8 cellular contexts compared by ENCODE assay signal in the genomic region with DNA sequence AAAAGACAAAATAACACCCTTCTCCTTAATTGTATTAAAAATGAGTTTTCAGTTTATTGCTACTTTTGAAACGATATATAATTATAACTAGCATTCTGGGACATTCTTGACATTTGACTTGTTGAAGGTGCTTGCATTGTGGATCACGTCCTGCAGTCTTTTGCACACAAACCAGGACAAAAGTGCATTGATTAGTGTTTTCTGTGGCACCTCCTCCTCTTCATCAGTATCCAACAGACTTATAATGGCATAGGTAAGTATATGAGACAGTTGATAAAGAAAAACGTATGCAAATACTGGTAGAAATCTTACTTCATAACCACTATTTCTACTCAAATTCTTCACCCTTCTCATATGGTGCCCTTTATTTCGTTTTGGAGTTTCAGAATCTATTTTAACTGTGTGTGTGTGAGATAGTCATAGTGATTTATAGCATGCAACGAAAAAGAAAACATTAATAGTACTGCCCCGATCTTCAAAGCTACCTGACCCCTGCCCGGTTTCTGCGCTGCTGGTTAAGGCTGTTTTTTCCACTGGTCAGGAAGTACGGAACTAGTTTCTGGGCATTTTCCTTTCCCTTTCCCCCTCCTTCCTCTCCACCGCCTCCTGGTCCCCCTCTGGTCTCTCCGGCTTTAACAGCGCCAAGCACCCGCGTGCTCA. TPM values are rescaled to one million over a fixed set of nuclear protein-coding genes. Genes with fewer than 3 reads are reported as not detected.
A peak's percentile ranks its signal among the peaks of the same experiment; 100 is the strongest.
DNase-seq lines count a peak whose midpoint lies in the region; ATAC-seq and TF ChIP-seq lines count a peak whose summit lies in the region.

No MANE protein-coding gene starts in this region.

- no peak for TF ChIP-seq CTCF in dorsolateral prefrontal cortex (IDR thresholded peaks at IDR 0.05 in 54 of 56, conservative IDR thresholded peaks at IDR 0.05 in 2 of 56; ENCODE audit: low read depth in 1 of 56, partially characterized antibody in 56 of 56)
- TF ChIP-seq CTCF in natural killer cell (IDR thresholded peaks at IDR 0.05), result no peak

- no peaks in the 10 kb centered on the region for H3K36me3 Mint-ChIP-seq in natural killer cell

- H3K27ac Mint-ChIP-seq in natural killer cell, result peak overlapping the region; percentile 93 to 98

- intact Hi-C loops in dorsolateral prefrontal cortex (cut with DNase I) (loop anchor here (5.0 to 10.0 kb wide), 4 partner anchors 128 to 642 kb away; no protein-coding TSS in a partner anchor), natural killer cell (cut with micrococcal nuclease) (loop anchor here (5.0 kb wide), 1 partner anchor 125 kb away; no protein-coding TSS in a partner anchor)

- no peaks in the 10 kb centered on the region for H3K9me3 ChIP-seq in MG63

- peak overlapping the region; percentile 72 for H3K4me3 ChIP-seq in MG63
- H3K4me3 ChIP-seq in dorsolateral prefrontal cortex, result peak overlapping the region; percentile 64 to 99 (median 94)

- H3K4me3 Mint-ChIP-seq in natural killer cell, result peak overlapping the region; percentile 99

- no peaks in the 10 kb centered on the region for H3K9me3 Mint-ChIP-seq in natural killer cell

- H3K27ac ChIP-seq in dorsolateral prefrontal cortex, result peak overlapping the region; percentile 37 to 99 (median 93)

- H3K4me1 Mint-ChIP-seq in natural killer cell, result peaks cover 23 to 30% of the 10 kb centered on the region in 2 donors

- ATAC-seq in GM18511 (IDR thresholded peaks at IDR 0.05; ENCODE audit: unreplicated experiment) (peak; percentile 20), GM21825 (IDR thresholded peaks at IDR 0.05; ENCODE audit: unreplicated experiment) (peak; percentile 16), natural killer cell (no peak)

- H3K36me3 ChIP-seq in MG63, result peaks cover 12% of the 10 kb centered on the region

- no peaks in the 10 kb centered on the region for H3K27me3 Mint-ChIP-seq in natural killer cell (ENCODE audit: low read depth in 2 of 2)

- H3K27me3 ChIP-seq in MG63, result no peaks in the 10 kb centered on the region
- no peaks in the 10 kb centered on the region for H3K27me3 ChIP-seq in dorsolateral prefrontal cortex

- DNase-seq in MG63 (no peak), dorsolateral prefrontal cortex (no peak), natural killer cell (no peak), NCI-H187 (lab: John Stamatoyannopoulos, UW) (no peak), T-helper 9 cell (no peak)
- DNase-seq in stimulated activated CD4-positive, alpha-beta T cell treated with anti-CD3 and anti-CD28 coated beads, Interleukin-1b, Interleukin-23, amount 100 ng/mL, for 48 hours, result no peak

RNA-seq across cellular contexts. Expression of a gene that starts 0.6 kb away (rescaled TPM):
- 11.0 and 16.4 TPM in 2 replicates for total RNA-seq in MG63 (2014; rRNA removed; shearing (Covaris generic); ENCODE audit: low replicate concordance)
- total RNA-seq in dorsolateral prefrontal cortex, result 10 to 100 TPM; 31.7 to 73.6 (median 55.8) TPM
- total RNA-seq in natural killer cell, result 10 to 100 TPM; 20.3 to 26.5 (median 21.2) TPM

Comparison
In these comparisons a context has a peak if more than half of its experiments do, and no peak if none do; other contexts are left out.
1. ATAC-seq: peak in GM18511 (single experiment) and GM21825 (single experiment); none in natural killer cell (0 of 3).